25 cellular contexts compared by ENCODE assay signal in the genomic region with DNA sequence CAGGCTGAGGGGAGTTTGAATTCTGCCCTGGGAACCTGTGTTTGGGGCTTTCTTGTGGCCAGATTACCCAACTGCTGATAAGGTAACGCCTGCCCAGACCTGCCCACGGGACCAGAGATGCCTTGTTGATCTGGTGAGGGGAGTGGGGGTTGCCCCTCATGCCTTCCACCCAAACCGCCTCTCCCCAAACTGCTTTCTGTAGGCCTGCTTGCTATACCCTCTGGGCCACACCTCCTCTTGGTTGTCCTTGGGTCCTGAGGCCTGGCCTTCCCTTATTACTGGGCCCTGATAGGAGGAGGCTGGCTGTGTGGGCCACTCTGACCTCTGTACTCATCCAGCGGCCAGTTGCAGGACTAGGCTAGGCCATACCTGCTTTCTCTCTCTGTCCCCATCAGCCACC. TPM values are rescaled to one million over a fixed set of nuclear protein-coding genes. Genes with fewer than 3 reads are reported as not detected.
"Had no signal": no experiment of that assay in that cellular context is flagged by ENCODE, and none has a peak within 500 bp of the region (broad histone marks: within the 10 kb centered on the region; RNA-seq: fewer than 3 reads in every experiment).

No MANE protein-coding gene starts in this region.

- DNase-seq: activated CD4-positive, alpha-beta memory T cell treated with anti-CD3 and anti-CD28 coated beads for 36 hours; activated CD4-positive, alpha-beta T cell treated with anti-CD3 and anti-CD28 coated beads for 4 hours; activated CD4-positive, CD25-positive, alpha-beta regulatory T cell; activated naive CD4-positive, alpha-beta T cell treated with Interleukin-2 at 50 U/mL for 16 hours; activated naive CD8-positive, alpha-beta T cell treated with anti-CD3 and anti-CD28 coated beads for 36 hours; activated T-cell treated with anti-CD3 and anti-CD28 coated beads, Interleukin-2, amount 50 U/mL, for 48 hours; central memory CD4-positive, alpha-beta T cell; effector memory CD8-positive, alpha-beta T cell; hypothalamus; left ventricle myocardium superior; mammary epithelial cell; naive thymus-derived CD8-positive, alpha-beta T cell; stimulated activated CD4-positive, alpha-beta T cell treated with anti-CD3 and anti-CD28 coated beads, Interleukin-2, amount 100 ng/mL, for 24 hours; stimulated activated CD8-positive, alpha-beta memory T cell treated with anti-CD3 and anti-CD28 coated beads, Interleukin-4, amount 100 ng/mL, for 48 hours; stimulated activated naive B cell treated with anti-CD40 and anti-IgM and Interleukin-4, amounts not matched to agents 10 μg/mL and 1 μg/mL and 100 μg/mL, for 72 hours; T-helper 1 cell had no signal

- H3K27me3 ChIP-seq: ovary, right atrium auricular region had no signal

- H3K4me1 ChIP-seq: prostate gland had no signal

- H3K4me3 ChIP-seq: dorsolateral prefrontal cortex, ovary, prostate gland, right atrium auricular region, skin epidermis had no signal

- H3K36me3 ChIP-seq: ovary, prostate gland, right atrium auricular region had no signal

- ATAC-seq: effector memory CD8-positive, alpha-beta T cell; esophagus mucosa; left ventricle myocardium superior; naive thymus-derived CD8-positive, alpha-beta T cell; stimulated activated naive B cell treated with anti-CD40 and anti-IgM and Interleukin-4, amounts not matched to agents 10 μg/mL and 1 μg/mL and 100 μg/mL, for 72 hours had no signal

- H3K9me3 ChIP-seq: ovary, prostate gland, right atrium auricular region had no signal

- H3K27ac ChIP-seq: dorsolateral prefrontal cortex, ovary, prostate gland, right atrium auricular region, skin epidermis had no signal

RNA-seq across cellular contexts. Expression of a gene that starts 3.4 kb away (rescaled TPM):
- total RNA-seq: activated CD4-positive, alpha-beta memory T cell treated with anti-CD3 and anti-CD28 coated beads for 36 hours; activated naive CD8-positive, alpha-beta T cell treated with anti-CD3 and anti-CD28 coated beads for 36 hours; frontal cortex; naive thymus-derived CD8-positive, alpha-beta T cell; temporal lobe had no signal
- polyA plus RNA-seq: naive thymus-derived CD8-positive, alpha-beta T cell had no signal

RNA-seq across cellular contexts. Expression of a gene that starts 50.7 kb away (rescaled TPM):
- total RNA-seq: activated CD4-positive, alpha-beta memory T cell treated with anti-CD3 and anti-CD28 coated beads for 36 hours; activated naive CD8-positive, alpha-beta T cell treated with anti-CD3 and anti-CD28 coated beads for 36 hours; endothelial cell of umbilical vein had no signal
- polyA plus RNA-seq: naive thymus-derived CD8-positive, alpha-beta T cell had no signal
